Comparison of ENCODE assay signal across 18 cellular contexts in the genomic region with DNA sequence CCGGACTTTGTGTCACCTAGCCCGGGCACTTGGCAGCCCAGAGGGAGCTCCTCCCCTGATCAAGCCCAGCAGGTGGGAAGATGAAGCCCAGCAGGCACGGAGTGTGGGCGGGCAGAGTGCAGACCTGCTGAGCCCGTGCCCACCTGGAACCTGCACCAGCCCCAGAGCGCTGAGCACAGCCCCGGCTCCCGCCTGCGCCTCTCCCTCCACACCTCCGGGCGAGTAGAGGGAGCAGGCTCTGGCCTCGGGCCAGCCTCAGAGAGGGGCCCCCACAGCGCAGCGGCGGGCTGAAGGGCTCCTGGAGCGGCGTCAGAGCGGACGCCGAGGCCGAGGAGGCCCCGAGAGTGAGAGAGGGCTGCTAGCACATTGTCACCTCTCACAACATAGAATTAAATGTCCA.
"Had no signal": no experiment of that assay in that cellular context is flagged by ENCODE, and none has a peak within 500 bp of the region (broad histone marks: within the 10 kb centered on the region; RNA-seq: fewer than 3 reads in every experiment).

No MANE protein-coding gene starts in this region.

- H2AFZ ChIP-seq: hepatocyte had no signal

- H3K4me1 ChIP-seq: gastroesophageal sphincter, transverse colon, uterus had no signal

- H3K4me3 ChIP-seq: gastroesophageal sphincter, hepatocyte, transverse colon, uterus had no signal

- H3K36me3 ChIP-seq: gastroesophageal sphincter, transverse colon, uterus had no signal

- H3K27me3 ChIP-seq: gastroesophageal sphincter, hepatocyte, transverse colon, uterus had no signal

- H3K27ac ChIP-seq: gastroesophageal sphincter, hepatocyte, transverse colon, uterus had no signal

- DNase-seq: activated CD4-positive, alpha-beta T cell treated with anti-CD3 and anti-CD28 coated beads for 1 hour; activated CD8-positive, alpha-beta memory T cell treated with anti-CD3 and anti-CD28 coated beads, Interleukin-2, amount 10 ng/mL, durations not matched to agents 7 days and 5 days; activated CD8-positive, alpha-beta T cell treated with anti-CD3 and anti-CD28 coated beads, Interleukin-2, amount 10 ng/mL, durations not matched to agents 7 days and 5 days; activated naive CD8-positive, alpha-beta T cell treated with anti-CD3 and anti-CD28 coated beads, Interleukin-2, amount 50 U/mL, for 24 hours; activated T-cell treated with anti-CD3 and anti-CD28 coated beads, Interleukin-2, amount 50 U/mL, for 48 hours; amygdala; central memory CD4-positive, alpha-beta T cell; islet precursor cell; left colon; midbrain; naive thymus-derived CD4-positive, alpha-beta T cell; stimulated activated CD4-positive, alpha-beta T cell treated with anti-CD3 and anti-CD28 coated beads, Interleukin-2, amount 100 ng/mL, for 48 hours; stimulated activated naive CD4-positive, alpha-beta T cell treated with Interleukin-2 at 50 U/mL for 16 hours; transverse colon; uterus had no signal

- H3K79me2 ChIP-seq: hepatocyte had no signal

- H3K9me3 ChIP-seq: gastroesophageal sphincter, transverse colon, uterus had no signal

- ATAC-seq: activated CD8-positive, alpha-beta memory T cell treated with anti-CD3 and anti-CD28 coated beads, Interleukin-2, amount 10 ng/mL, durations not matched to agents 7 days and 5 days; activated CD8-positive, alpha-beta T cell treated with anti-CD3 and anti-CD28 coated beads, Interleukin-2, amount 10 ng/mL, durations not matched to agents 7 days and 5 days; activated naive CD8-positive, alpha-beta T cell treated with anti-CD3 and anti-CD28 coated beads, Interleukin-2, amount 50 U/mL, for 24 hours; gastroesophageal sphincter; left colon; naive thymus-derived CD4-positive, alpha-beta T cell; WTC11 had no signal

- H3K4me2 ChIP-seq: hepatocyte had no signal
